ENCODE assay signal across 11 cellular contexts in the genomic region with DNA sequence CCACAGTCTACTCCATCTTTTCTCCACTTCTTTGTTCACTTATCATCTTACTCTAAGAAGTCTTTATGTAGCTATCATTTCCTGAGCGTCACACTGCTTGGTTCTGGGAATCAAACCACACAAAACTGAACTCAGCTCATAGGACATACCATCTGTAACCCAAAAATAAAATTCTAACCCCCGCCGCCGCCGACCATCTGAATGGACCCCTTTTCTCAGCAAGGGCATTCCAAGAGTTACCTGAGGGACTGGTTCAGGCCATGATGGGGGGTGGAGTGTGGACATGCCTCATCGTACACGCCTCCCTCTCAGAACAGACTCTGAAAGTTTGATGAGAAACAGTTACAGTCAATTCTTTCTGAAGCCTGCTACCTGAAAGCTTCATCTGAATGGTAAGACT. TPM values are rescaled to one million over a fixed set of nuclear protein-coding genes. Genes with fewer than 3 reads are reported as not detected.
A peak's percentile ranks its signal among the peaks of the same experiment; 100 is the strongest.
DNase-seq lines count a peak whose midpoint lies in the region; ATAC-seq and TF ChIP-seq lines count a peak whose summit lies in the region.
"Had no signal": no experiment of that assay in that cellular context is flagged by ENCODE, and none has a peak within 500 bp of the region (broad histone marks: within the 10 kb centered on the region; RNA-seq: fewer than 3 reads in every experiment).

No MANE protein-coding gene starts in this region.

- no peaks in the 10 kb centered on the region for H4K20me1 ChIP-seq in smooth muscle cell (ENCODE audit: low read depth)

- CTCF ChIA-PET in activated B cell treated with CpG ODN at 0.5 μM for 24 hours (lab: Charles Lee): interaction anchor here (1.5 to 2.5 kb wide), 2 partner anchors 11 to 185 kb away, joined by 6 to 7 read pairs; no protein-coding TSS in a partner anchor

- no peaks in the 10 kb centered on the region for H3K36me3 ChIP-seq in GM06990 (ENCODE audit: control insufficient read depth, insufficient read depth, low read length)
- no peaks in the 10 kb centered on the region for H3K36me3 ChIP-seq in smooth muscle cell (ENCODE audit: low read depth)

- H3K4me3 ChIP-seq in GM06990 (replicated peaks; ENCODE audit: low read depth, low read length) (no peak overlapping the region), smooth muscle cell (no peak overlapping the region)

- no peak for TF ChIP-seq CTCF in GM06990 (IDR thresholded peaks at IDR 0.05; ENCODE audit: insufficient read depth, low read length, poor library complexity, severe bottlenecking)
- TF ChIP-seq CTCF in activated B cell treated with CpG ODN at 0.5 μM for 24 hours (IDR thresholded peaks at IDR 0.05): no peak
- no peak for TF ChIP-seq CTCF in smooth muscle cell (IDR thresholded peaks at IDR 0.05; ENCODE audit: borderline replicate concordance, insufficient read depth, poor library complexity, severe bottlenecking)

- H3K4me2 ChIP-seq in smooth muscle cell: no peak overlapping the region

- H3F3A ChIP-seq in smooth muscle cell (ENCODE audit: low read depth): peaks cover 4% of the 10 kb centered on the region

- peaks cover 2% of the 10 kb centered on the region for H3K9me3 Mint-ChIP-seq in activated B cell treated with CpG ODN at 0.5 μM for 24 hours
- H3K9me3 Mint-ChIP-seq in activated naive CD8-positive, alpha-beta T cell treated with anti-CD3 and anti-CD28 coated beads, Interleukin-2, amount 50 U/mL, for 24 hours: no peaks in the 10 kb centered on the region

- no peak for ATAC-seq in activated B cell treated with CpG ODN at 0.5 μM for 24 hours (ENCODE audit: low read depth)
- ATAC-seq in activated naive CD8-positive, alpha-beta T cell treated with anti-CD3 and anti-CD28 coated beads, Interleukin-2, amount 50 U/mL, for 24 hours: peak; percentile 20
- ATAC-seq in HG02885 (IDR thresholded peaks at IDR 0.05; ENCODE audit: poor library complexity, unreplicated experiment): no peak
- ATAC-seq: esophagus mucosa, left cardiac atrium had no signal

- no peaks in the 10 kb centered on the region for H3K27me3 ChIP-seq in GM06990 (replicated peaks; ENCODE audit: control insufficient read depth, insufficient read depth, low read length)
- no peaks in the 10 kb centered on the region for H3K27me3 ChIP-seq in smooth muscle cell (ENCODE audit: low read depth)

- peaks cover 19% of the 10 kb centered on the region for H3K4me1 ChIP-seq in smooth muscle cell (ENCODE audit: low read depth)

- H3K79me2 ChIP-seq in smooth muscle cell (ENCODE audit: low read depth): no peaks in the 10 kb centered on the region

- peak overlapping the region; percentile 62 for H2AFZ ChIP-seq in smooth muscle cell (ENCODE audit: low read depth)

- 84% methylated on average over 7 of the region's 7 CpGs for WGBS in smooth muscle cell (ENCODE audit: low lambda C conversion rate)

- no peaks in the 10 kb centered on the region for H3K9me3 ChIP-seq in smooth muscle cell (replicated peaks; ENCODE audit: low read depth)

- peak overlapping the region; percentile 42 for H3K4me3 Mint-ChIP-seq in activated B cell treated with CpG ODN at 0.5 μM for 24 hours
- peak overlapping the region; percentile 74 for H3K4me3 Mint-ChIP-seq in activated naive CD8-positive, alpha-beta T cell treated with anti-CD3 and anti-CD28 coated beads, Interleukin-2, amount 50 U/mL, for 24 hours

- peaks cover 83% of the 10 kb centered on the region for H3K4me1 Mint-ChIP-seq in activated B cell treated with CpG ODN at 0.5 μM for 24 hours
- peaks cover 82% of the 10 kb centered on the region for H3K4me1 Mint-ChIP-seq in activated naive CD8-positive, alpha-beta T cell treated with anti-CD3 and anti-CD28 coated beads, Interleukin-2, amount 50 U/mL, for 24 hours

- H3K27me3 Mint-ChIP-seq in activated B cell treated with CpG ODN at 0.5 μM for 24 hours: no peaks in the 10 kb centered on the region
- H3K27me3 Mint-ChIP-seq in activated naive CD8-positive, alpha-beta T cell treated with anti-CD3 and anti-CD28 coated beads, Interleukin-2, amount 50 U/mL, for 24 hours: no peaks in the 10 kb centered on the region

- intact Hi-C loops in activated B cell treated with CpG ODN at 0.5 μM for 24 hours (cut with micrococcal nuclease): loop anchor here (5.0 kb wide), 4 partner anchors 253 to 543 kb away; partner anchors contain the start of genes KCNA3, LRIF1 and RAP1A

- peak overlapping the region; percentile 95 for H3K27ac Mint-ChIP-seq in activated B cell treated with CpG ODN at 0.5 μM for 24 hours
- peak overlapping the region; percentile 95 for H3K27ac Mint-ChIP-seq in activated naive CD8-positive, alpha-beta T cell treated with anti-CD3 and anti-CD28 coated beads, Interleukin-2, amount 50 U/mL, for 24 hours

- POLR2A ChIA-PET in activated B cell treated with CpG ODN at 0.5 μM for 24 hours (lab: Charles Lee): interaction anchor here (0.7 to 8.8 kb wide), 10 partner anchors 10 to 343 kb away, joined by 3 to 258 read pairs (median 6); partner anchors contain the start of genes CD53, CEPT1, CHI3L2 and DENND2D

- peak overlapping the region; percentile 59 for H3K27ac ChIP-seq in smooth muscle cell (ENCODE audit: low read depth)

- DNase-seq in GM06990 (ENCODE audit: extremely low read depth, insufficient read length) (peak; percentile 67), activated B cell treated with CpG ODN at 0.5 μM for 24 hours (no peak), smooth muscle cell (lab: John Stamatoyannopoulos, UW; ENCODE audit: unreplicated experiment) (no peak), NCI-H1694 (lab: John Stamatoyannopoulos, UW) (no peak), NCI-H1092 treated with DMSO at 0.1 percent for 48 hours (lab: John Stamatoyannopoulos, UW) (no peak), T-helper 9 cell (no peak)
- DNase-seq in activated naive CD8-positive, alpha-beta T cell treated with anti-CD3 and anti-CD28 coated beads, Interleukin-2, amount 50 U/mL, for 24 hours: peak; percentile 63
- DNase-seq: left cardiac atrium, SHP77 had no signal

- no peaks in the 10 kb centered on the region for H3K36me3 Mint-ChIP-seq in activated B cell treated with CpG ODN at 0.5 μM for 24 hours (ENCODE audit: low read depth)
- H3K36me3 Mint-ChIP-seq in activated naive CD8-positive, alpha-beta T cell treated with anti-CD3 and anti-CD28 coated beads, Interleukin-2, amount 50 U/mL, for 24 hours (ENCODE audit: low read depth): no peaks in the 10 kb centered on the region

- no peak overlapping the region for H3K9ac ChIP-seq in smooth muscle cell (ENCODE audit: low read depth)

RNA-seq across cellular contexts. Expression of gene CHI3L2, which starts 12.6 kb away (rescaled TPM):
- total RNA-seq in activated B cell treated with CpG ODN at 0.5 μM for 24 hours (19.6 and 23.6 TPM in 2 replicates), smooth muscle cell (0.54 and 0.90 TPM in 2 replicates)
- polyA plus RNA-seq in smooth muscle cell: 2.0 and 2.4 TPM in 2 replicates

RNA-seq across cellular contexts. Expression of gene DENND2D, which starts 14.4 kb away (rescaled TPM):
- total RNA-seq in activated B cell treated with CpG ODN at 0.5 μM for 24 hours: 48.9 and 58.6 TPM in 2 replicates
- 1.1 and 3.7 TPM in 2 replicates for total RNA-seq in smooth muscle cell
- 0.75 and 2.0 TPM in 2 replicates for polyA plus RNA-seq in smooth muscle cell

Comparison
In these comparisons a context has a peak if more than half of its experiments do, and no peak if none do; other contexts are left out.
1. DNase-seq: peak in GM06990 (single experiment) and activated naive CD8-positive, alpha-beta T cell treated with anti-CD3 and anti-CD28 coated beads, Interleukin-2, amount 50 U/mL, for 24 hours (single experiment); none in activated B cell treated with CpG ODN at 0.5 μM for 24 hours (single experiment), smooth muscle cell (single experiment), NCI-H1694 (single experiment), NCI-H1092 treated with DMSO at 0.1 percent for 48 hours (single experiment) and T-helper 9 cell (single experiment).
2. RNA of gene CHI3L2, which starts 12.6 kb away (total RNA-seq): 19.6 to 23.6 TPM in activated B cell treated with CpG ODN at 0.5 μM for 24 hours; 0.54 to 0.90 TPM in smooth muscle cell; every median in the first group is over 10 times any median in the second.
3. RNA of gene DENND2D, which starts 14.4 kb away (total RNA-seq): 48.9 to 58.6 TPM in activated B cell treated with CpG ODN at 0.5 μM for 24 hours; 1.1 to 3.7 TPM in smooth muscle cell; every median in the first group is over 10 times any median in the second.